In genomic region chr13:30808600-30808999, GRCh38 we compare ENCODE assay signal across 1 cellular context.
TF ChIP-seq lines count a peak whose summit lies in the region.

No MANE protein-coding gene starts in this region.

TF ChIP-seq in IMR-90, 13 proteins besides CTCF, POLR2A, EP300 and RAD21 (continued from another document):
- TF ChIP-seq NFE2L2 (IDR thresholded peaks at IDR 0.05; ENCODE audit: low read depth, low read length) = no peak
TF ChIP-seq in IMR-90: peak in this region for 1.
